29 cellular contexts compared by ENCODE assay signal in the genomic region with DNA sequence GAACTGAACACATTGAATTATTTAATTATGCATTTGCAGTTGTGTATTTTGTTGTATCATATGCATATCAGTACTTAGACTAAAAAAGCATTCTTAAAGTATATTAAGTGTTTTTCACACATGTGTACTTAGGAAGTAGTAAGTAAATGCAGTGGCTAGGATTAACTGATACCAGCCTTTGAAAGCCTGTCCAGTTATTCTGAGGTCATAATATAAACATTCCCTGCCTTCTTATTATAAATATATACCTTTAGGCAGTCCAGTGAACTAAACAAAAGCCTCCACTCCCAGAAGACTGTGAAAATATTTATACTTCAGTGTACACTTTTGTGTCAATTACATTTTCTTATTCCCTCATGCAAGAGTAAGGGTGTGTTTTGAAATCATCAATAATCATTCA.
"Had no signal": no experiment of that assay in that cellular context is flagged by ENCODE, and none has a peak within 500 bp of the region (broad histone marks: within the 10 kb centered on the region; RNA-seq: fewer than 3 reads in every experiment).

No MANE protein-coding gene starts in this region.

- H3K36me3 ChIP-seq: cardiac muscle cell, colonic mucosa had no signal

- H3K27me3 ChIP-seq: ascending aorta, breast epithelium, cardiac muscle cell, colonic mucosa, foreskin keratinocyte, gastrocnemius medialis, heart left ventricle had no signal

- H3K9me3 ChIP-seq: ascending aorta, breast epithelium, colonic mucosa, gastrocnemius medialis, heart left ventricle had no signal

- ATAC-seq: activated CD4-positive, alpha-beta T cell treated with anti-CD3 and anti-CD28 coated beads for 36 hours; activated CD8-positive, alpha-beta memory T cell treated with anti-CD3 and anti-CD28 coated beads, Interleukin-2, amount 10 ng/mL, durations not matched to agents 7 days and 5 days; activated CD8-positive, alpha-beta T cell treated with anti-CD3 and anti-CD28 coated beads, Interleukin-2, amount 10 ng/mL, durations not matched to agents 7 days and 5 days; activated naive CD4-positive, alpha-beta T cell treated with anti-CD3 and anti-CD28 coated beads, Interleukin-2, amount 50 U/mL, for 72 hours; activated T-cell treated with anti-CD3 and anti-CD28 coated beads, Interleukin-2, amount 50 U/mL, for 72 hours; esophagus mucosa; foreskin keratinocyte; gastrocnemius medialis; heart left ventricle had no signal

- DNase-seq: activated CD4-positive, alpha-beta memory T cell treated with anti-CD3 and anti-CD28 coated beads for 36 hours; activated CD4-positive, alpha-beta T cell treated with anti-CD3 and anti-CD28 coated beads for 36 hours; activated CD4-positive, alpha-beta T cell treated with anti-CD3 and anti-CD28 coated beads, Interleukin-2, amount 10 ng/mL, durations not matched to agents 24 days and 14 days; activated CD4-positive, CD25-positive, alpha-beta regulatory T cell; activated CD4-positive, CD25-positive, alpha-beta regulatory T cell treated with anti-CD3 and anti-CD28 coated beads, Interleukin-2, amount 50 U/mL, for 72 hours; activated CD8-positive, alpha-beta memory T cell treated with anti-CD3 and anti-CD28 coated beads, Interleukin-2, amount 10 ng/mL, durations not matched to agents 7 days and 5 days; activated CD8-positive, alpha-beta memory T cell treated with anti-CD3 and anti-CD28 coated beads, Interleukin-2, amount 50 U/mL, for 48 hours; activated CD8-positive, alpha-beta T cell treated with anti-CD3 and anti-CD28 coated beads, Interleukin-2, amount 10 ng/mL, durations not matched to agents 7 days and 5 days; activated gamma-delta T cell; activated naive CD4-positive, alpha-beta T cell; activated naive CD4-positive, alpha-beta T cell treated with anti-CD3 and anti-CD28 coated beads, Interleukin-2, amount 10 ng/mL, durations not matched to agents 7 days and 5 days; activated naive CD8-positive, alpha-beta T cell treated with anti-CD3 and anti-CD28 coated beads, Interleukin-2, amount 10 ng/mL, durations not matched to agents 7 days and 5 days; activated T-cell treated with anti-CD3 and anti-CD28 coated beads for 4 hours; activated T-cell treated with anti-CD3 and anti-CD28 coated beads, Interleukin-2, amount 50 U/mL, for 24 hours; activated T-cell treated with anti-CD3 and anti-CD28 coated beads, Interleukin-2, amount 50 U/mL, for 72 hours; central memory CD4-positive, alpha-beta T cell; cerebellar nuclear complex; colonic mucosa; effector CD8-positive, alpha-beta T cell; foreskin keratinocyte; gastrocnemius medialis; glutamatergic neuron; heart left ventricle; T-helper 2 cell had no signal

- H3K4me1 ChIP-seq: ascending aorta, breast epithelium, colonic mucosa, foreskin keratinocyte, heart left ventricle had no signal

- H3K4me3 ChIP-seq: ascending aorta, breast epithelium, cardiac muscle cell, colonic mucosa, gastrocnemius medialis, heart left ventricle had no signal

- H3K27ac ChIP-seq: ascending aorta, breast epithelium, cardiac muscle cell, colonic mucosa, foreskin keratinocyte, gastrocnemius medialis, heart left ventricle had no signal
